In the genomic region with DNA sequence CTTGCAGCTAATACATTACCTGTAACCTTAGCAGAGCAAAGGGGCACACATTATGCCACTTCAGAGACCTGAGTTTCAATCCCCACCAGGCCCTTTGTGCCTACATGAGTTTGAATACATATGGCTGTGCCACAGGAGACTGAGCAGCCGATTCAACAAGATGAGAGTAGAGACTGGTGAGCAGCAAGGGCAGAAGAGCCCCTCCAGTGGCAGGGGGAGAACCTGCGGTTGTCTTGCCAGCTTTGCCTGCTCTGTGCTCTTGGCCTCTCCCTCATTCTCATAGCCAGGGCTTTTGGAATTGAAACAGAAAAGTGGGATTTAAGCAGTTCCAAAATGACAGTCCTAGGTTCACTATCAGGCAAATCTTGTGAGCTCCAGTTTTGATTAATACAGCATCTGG, we compare ENCODE assay signal across 2 cellular contexts.
TF ChIP-seq lines count a peak whose summit lies in the region.

No MANE protein-coding gene starts in this region.

TF ChIP-seq in GM23338, 12 proteins besides CTCF, POLR2A, EP300 and RAD21 (continued from another document and continues in another):
- no peak for TF ChIP-seq ETS1 (IDR thresholded peaks at IDR 0.05)
- no peak for TF ChIP-seq EZH2phosphoT487 (IDR thresholded peaks at IDR 0.05; ENCODE audit: unreplicated experiment)
- TF ChIP-seq CREB1 (CRISPR knock-in tag; IDR thresholded peaks at IDR 0.05; ENCODE audit: low read depth): no peak
- no peak for TF ChIP-seq JUNB (IDR thresholded peaks at IDR 0.05; ENCODE audit: unreplicated experiment)
- TF ChIP-seq ZNF462 (CRISPR knock-in tag; IDR thresholded peaks at IDR 0.05): no peak
- no peak for TF ChIP-seq POLR2AphosphoS5 (IDR thresholded peaks at IDR 0.05; ENCODE audit: low read depth)
- TF ChIP-seq EZH2 (IDR thresholded peaks at IDR 0.05; ENCODE audit: low read depth, unreplicated experiment): no peak
- TF ChIP-seq NANOG (IDR thresholded peaks at IDR 0.05; ENCODE audit: borderline replicate concordance): no peak
- no peak for TF ChIP-seq ZNF331 (CRISPR knock-in tag; IDR thresholded peaks at IDR 0.05; ENCODE audit: low read depth)
- no peak for TF ChIP-seq REST (IDR thresholded peaks at IDR 0.05; ENCODE audit: unreplicated experiment)

TF ChIP-seq in WTC11, 78 proteins besides CTCF, POLR2A, EP300 and RAD21 (continued from another document):
- TF ChIP-seq ZNF512 (CRISPR knock-in tag; IDR thresholded peaks at IDR 0.05; ENCODE audit: borderline replicate concordance) (no peak), NR1H2 (CRISPR knock-in tag; IDR thresholded peaks at IDR 0.05) (no peak), ZNF317 (CRISPR knock-in tag; IDR thresholded peaks at IDR 0.05; ENCODE audit: borderline replicate concordance, low read depth) (no peak)
- TF ChIP-seq, protein P1, sequence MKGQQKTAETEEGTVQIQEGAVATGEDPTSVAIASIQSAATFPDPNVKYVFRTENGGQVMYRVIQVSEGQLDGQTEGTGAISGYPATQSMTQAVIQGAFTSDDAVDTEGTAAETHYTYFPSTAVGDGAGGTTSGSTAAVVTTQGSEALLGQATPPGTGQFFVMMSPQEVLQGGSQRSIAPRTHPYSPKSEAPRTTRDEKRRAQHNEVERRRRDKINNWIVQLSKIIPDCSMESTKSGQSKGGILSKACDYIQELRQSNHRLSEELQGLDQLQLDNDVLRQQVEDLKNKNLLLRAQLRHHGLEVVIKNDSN (CRISPR knock-in tag; IDR thresholded peaks at IDR 0.05): no peak
- TF ChIP-seq, protein P2, sequence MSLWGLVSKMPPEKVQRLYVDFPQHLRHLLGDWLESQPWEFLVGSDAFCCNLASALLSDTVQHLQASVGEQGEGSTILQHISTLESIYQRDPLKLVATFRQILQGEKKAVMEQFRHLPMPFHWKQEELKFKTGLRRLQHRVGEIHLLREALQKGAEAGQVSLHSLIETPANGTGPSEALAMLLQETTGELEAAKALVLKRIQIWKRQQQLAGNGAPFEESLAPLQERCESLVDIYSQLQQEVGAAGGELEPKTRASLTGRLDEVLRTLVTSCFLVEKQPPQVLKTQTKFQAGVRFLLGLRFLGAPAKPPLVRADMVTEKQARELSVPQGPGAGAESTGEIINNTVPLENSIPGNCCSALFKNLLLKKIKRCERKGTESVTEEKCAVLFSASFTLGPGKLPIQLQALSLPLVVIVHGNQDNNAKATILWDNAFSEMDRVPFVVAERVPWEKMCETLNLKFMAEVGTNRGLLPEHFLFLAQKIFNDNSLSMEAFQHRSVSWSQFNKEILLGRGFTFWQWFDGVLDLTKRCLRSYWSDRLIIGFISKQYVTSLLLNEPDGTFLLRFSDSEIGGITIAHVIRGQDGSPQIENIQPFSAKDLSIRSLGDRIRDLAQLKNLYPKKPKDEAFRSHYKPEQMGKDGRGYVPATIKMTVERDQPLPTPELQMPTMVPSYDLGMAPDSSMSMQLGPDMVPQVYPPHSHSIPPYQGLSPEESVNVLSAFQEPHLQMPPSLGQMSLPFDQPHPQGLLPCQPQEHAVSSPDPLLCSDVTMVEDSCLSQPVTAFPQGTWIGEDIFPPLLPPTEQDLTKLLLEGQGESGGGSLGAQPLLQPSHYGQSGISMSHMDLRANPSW (CRISPR knock-in tag; conservative IDR thresholded peaks at IDR 0.05; ENCODE audit: low read depth): no peak
